ENCODE assay signal across 17 cellular contexts in the genomic region with DNA sequence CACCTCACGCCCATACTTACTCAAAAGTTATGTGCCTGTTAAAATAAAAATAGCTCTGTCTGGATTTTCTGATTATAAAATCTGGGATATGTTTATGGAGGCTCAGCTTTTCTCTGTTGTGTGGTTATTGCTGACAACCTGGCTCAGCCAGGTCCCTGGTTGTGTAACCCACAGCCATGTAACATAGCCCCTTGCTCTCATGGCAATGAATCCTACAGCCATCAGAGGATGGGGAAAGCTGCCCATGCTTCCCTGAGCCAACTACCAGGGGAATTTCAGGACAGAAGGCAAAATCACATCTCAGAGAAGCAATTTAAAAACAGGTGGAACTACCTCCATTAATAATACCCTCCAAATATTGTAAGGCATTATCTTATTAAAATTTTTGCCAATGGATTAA. TPM values are rescaled to one million over a fixed set of nuclear protein-coding genes. Genes with fewer than 3 reads are reported as not detected.
DNase-seq lines count a peak whose midpoint lies in the region; TF ChIP-seq lines count a peak whose summit lies in the region.
"Had no signal": no experiment of that assay in that cellular context is flagged by ENCODE, and none has a peak within 500 bp of the region (broad histone marks: within the 10 kb centered on the region; RNA-seq: fewer than 3 reads in every experiment).

No MANE protein-coding gene starts in this region.

- no peaks in the 10 kb centered on the region for H3K4me1 Mint-ChIP-seq in progenitor cell of endocrine pancreas (ENCODE audit: low read depth)
- H3K4me1 Mint-ChIP-seq: B cell; CD4-positive, CD25-positive, alpha-beta regulatory T cell; GM23338 had no signal

- TF ChIP-seq CTCF in progenitor cell of endocrine pancreas (IDR thresholded peaks at IDR 0.05; ENCODE audit: unreplicated experiment), result no peak

- no peak overlapping the region for H3K4me3 Mint-ChIP-seq in progenitor cell of endocrine pancreas (ENCODE audit: low read depth)
- H3K4me3 Mint-ChIP-seq: B cell; CD4-positive, CD25-positive, alpha-beta regulatory T cell; CD8-positive, alpha-beta T cell; GM23338; H9 had no signal

- peaks cover 3% of the 10 kb centered on the region for H3K36me3 Mint-ChIP-seq in progenitor cell of endocrine pancreas (ENCODE audit: insufficient read depth)
- H3K36me3 Mint-ChIP-seq: CD4-positive, CD25-positive, alpha-beta regulatory T cell; CD8-positive, alpha-beta T cell had no signal

- DNase-seq in cerebellar cortex (ENCODE audit: low spot score), result peak; percentile 63
- peak; percentile 11 for DNase-seq in mesenteric fat pad (ENCODE audit: low spot score)
- DNase-seq in progenitor cell of endocrine pancreas (ENCODE audit: low spot score, unreplicated experiment), result no peak
- DNase-seq in NCI-H1092 treated with DMSO at 0.1 percent for 48 hours (lab: John Stamatoyannopoulos, UW), result no peak
- DNase-seq in NCI-H2107 (lab: John Stamatoyannopoulos, UW), result no peak
- no peak for DNase-seq in NCI-H226
- no peak for DNase-seq in DMS79 treated with DMSO at 0.1 percent for 48 hours (lab: John Stamatoyannopoulos, UW)
- DNase-seq: Caco-2; CD4-positive, CD25-positive, alpha-beta regulatory T cell; CD8-positive, alpha-beta T cell; DMS153; EL; GF-D8; H9 had no signal

- no peaks in the 10 kb centered on the region for H3K27me3 Mint-ChIP-seq in progenitor cell of endocrine pancreas
- H3K27me3 Mint-ChIP-seq: B cell; CD4-positive, CD25-positive, alpha-beta regulatory T cell had no signal

- peak overlapping the region; percentile 74 for H3K27ac Mint-ChIP-seq in progenitor cell of endocrine pancreas
- H3K27ac Mint-ChIP-seq: B cell; CD4-positive, CD25-positive, alpha-beta regulatory T cell; CD8-positive, alpha-beta T cell; GM23338; H9 had no signal

- peaks cover 19% of the 10 kb centered on the region for H3K9me3 Mint-ChIP-seq in progenitor cell of endocrine pancreas (ENCODE audit: low read depth)

RNA-seq across cellular contexts. Expression of a gene that starts 29.7 kb away (rescaled TPM):
- total RNA-seq in mesenteric fat pad (1.5 TPM), progenitor cell of endocrine pancreas (5.3 and 6.0 TPM in 2 replicates)
- total RNA-seq: A172; B cell; Caco-2; CD4-positive, CD25-positive, alpha-beta regulatory T cell; CD8-positive, alpha-beta T cell had no signal

Comparison
In these comparisons a context has a peak if more than half of its experiments do, and no peak if none do; other contexts are left out.
1. DNase-seq: peak in cerebellar cortex (single experiment) and mesenteric fat pad (single experiment); none in progenitor cell of endocrine pancreas (single experiment), NCI-H1092 treated with DMSO at 0.1 percent for 48 hours (single experiment), NCI-H2107 (single experiment), NCI-H226 (single experiment) and DMS79 treated with DMSO at 0.1 percent for 48 hours (single experiment).